In the genomic region with DNA sequence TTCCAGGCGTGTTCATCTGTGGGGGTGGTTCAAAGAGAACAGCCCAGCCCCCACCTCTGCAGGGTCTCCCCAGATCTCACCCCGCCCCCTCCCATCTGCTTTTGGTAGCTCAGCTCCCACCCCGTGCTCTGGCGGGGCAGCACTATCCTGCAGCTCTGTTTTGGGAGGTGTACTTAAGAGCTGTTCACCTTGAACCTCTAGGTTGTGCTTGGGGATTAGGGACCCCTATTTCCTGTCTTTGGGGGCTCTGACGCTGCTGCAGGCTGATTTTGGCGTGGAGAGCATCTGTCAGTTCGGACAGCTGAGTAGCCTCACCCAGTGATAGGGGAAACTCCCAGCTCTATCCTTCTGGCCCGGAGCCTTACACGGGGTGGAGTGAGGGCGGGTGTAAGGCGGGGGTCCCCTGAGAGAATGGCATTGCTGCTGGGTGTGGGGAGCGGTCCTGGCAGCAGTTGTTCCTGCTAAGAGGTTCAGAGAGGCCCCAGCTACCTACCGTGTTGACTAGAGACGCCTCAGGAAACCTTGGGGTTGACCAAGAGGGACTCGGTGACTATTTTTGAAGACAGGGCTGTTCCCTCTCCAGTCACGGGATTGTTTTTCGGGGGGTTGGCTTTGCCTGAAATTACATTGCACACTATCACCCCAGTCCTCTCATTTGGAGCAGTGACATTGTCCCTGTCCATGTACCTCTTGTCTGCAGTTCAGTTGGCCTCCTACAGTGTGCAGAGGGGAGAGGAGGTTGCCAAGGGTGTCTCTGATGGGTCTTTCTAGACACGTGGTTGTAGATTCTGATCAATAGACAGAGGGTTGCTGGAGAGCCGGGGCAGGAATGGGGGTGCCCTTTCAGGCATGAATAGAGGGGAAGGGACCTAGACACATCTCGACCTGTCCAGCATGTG, we compare ENCODE assay signal across 8 cellular contexts. TPM values are rescaled to one million over a fixed set of nuclear protein-coding genes. Genes with fewer than 3 reads are reported as not detected.
DNase-seq lines count a peak whose midpoint lies in the region; ATAC-seq and TF ChIP-seq lines count a peak whose summit lies in the region.

No MANE protein-coding gene starts in this region.

- H3K79me2 ChIP-seq in SK-N-SH (ENCODE audit: insufficient read depth) (peaks cover 44% of the 10 kb centered on the region), fibroblast of lung (ENCODE audit: control insufficient read depth, insufficient read depth, low read length) (peaks cover 6% of the 10 kb centered on the region), osteoblast (ENCODE audit: insufficient read depth, low read length) (peaks cover 35% of the 10 kb centered on the region)

- no peak for TF ChIP-seq EP300 in SK-N-SH (IDR thresholded peaks at IDR 0.05; ENCODE audit: borderline replicate concordance in 1 of 2, low read depth in 1 of 2, low read length in 1 of 2)

- peaks cover 5% of the 10 kb centered on the region for H3F3A ChIP-seq in SK-N-SH (replicated peaks; ENCODE audit: insufficient read depth)

- DNase-seq in SK-N-SH (no peak), T-cell (no peak), fibroblast of lung (ENCODE audit: low read depth in 2 of 2) (peak in 1 of 2 donors; percentile 22), osteoblast (ENCODE audit: insufficient read length, low spot score, missing footprints) (peak; percentile 80), dermis blood vessel endothelial cell (no peak), HT-29 (ENCODE audit: low spot score) (no peak)

- H3K27ac ChIP-seq in SK-N-SH (ENCODE audit: low read depth in 2 of 2, low read length in 1 of 2) = no peak overlapping the region
- peak overlapping the region; percentile 86 for H3K27ac ChIP-seq in fibroblast of lung (ENCODE audit: insufficient read depth, low read length)
- H3K27ac ChIP-seq in osteoblast (ENCODE audit: low read depth, low read length) = peak overlapping the region; percentile 70

- H3K4me1 ChIP-seq in SK-N-SH (ENCODE audit: control insufficient read depth in 1 of 2, insufficient read depth in 2 of 2, low read depth in 1 of 2, low read length in 1 of 2) = peaks cover 6 to 8% of the 10 kb centered on the region in 2 experiments; a peak in 2 of 4 replicates
- H3K4me1 ChIP-seq in fibroblast of lung (ENCODE audit: control insufficient read depth, extremely low read depth, insufficient read depth, low read length) = peaks cover 10% of the 10 kb centered on the region
- H3K4me1 ChIP-seq in osteoblast (ENCODE audit: insufficient read depth, low read length) = peaks cover 36% of the 10 kb centered on the region

- H3K4me2 ChIP-seq in SK-N-SH (peak overlapping the region; percentile 96), fibroblast of lung (ENCODE audit: extremely low read depth, insufficient read depth, low read length) (peak overlapping the region; percentile 67), osteoblast (ENCODE audit: insufficient read depth, low read length) (peak overlapping the region; percentile 96)

- peak overlapping the region; percentile 76 to 97 for H3K4me3 ChIP-seq in SK-N-SH (ENCODE audit: low read depth in 2 of 2, low read length in 1 of 2)
- H3K4me3 ChIP-seq in fibroblast of lung (replicated peaks in 1 of 4; ENCODE audit: control extremely low read depth in 1 of 4, insufficient read depth in 1 of 4, low read depth in 3 of 4, low read length in 4 of 4) = peak overlapping the region; percentile 66 to 95 (median 76)
- H3K4me3 ChIP-seq in osteoblast (ENCODE audit: insufficient read depth, low read length) = peak overlapping the region; percentile 95

- TF ChIP-seq CTCF in SK-N-SH (IDR thresholded peaks at IDR 0.05) (no peak), fibroblast of lung (conservative IDR thresholded peaks at IDR 0.05 in 1 of 2, IDR thresholded peaks at IDR 0.05 in 1 of 2; ENCODE audit: low read depth in 1 of 2, low read length in 2 of 2) (no peak), osteoblast (IDR thresholded peaks at IDR 0.05; ENCODE audit: extremely low read depth, low read depth, low read length) (no peak)

- POLR2A ChIA-PET in SK-N-SH (lab: Yijun Ruan, JAX) = interaction anchor here (1.3 to 2.1 kb wide), 4 partner anchors 54 to 175 kb away, joined by 3 to 15 read pairs (median 7); a partner anchor contains a TSS
- POLR2A ChIA-PET in T-cell (lab: Charles Lee) = interaction anchor here in 1 of 2 donors (0.5 to 0.8 kb wide), 4 partner anchors 157 to 402 kb away, joined by 3 to 4 read pairs (median 4); no protein-coding TSS in a partner anchor

- H3K9me2 ChIP-seq in SK-N-SH = no peaks in the 10 kb centered on the region

- H3K4me3 Mint-ChIP-seq in T-cell = peak overlapping the region; percentile 90 to 96 (median 94)

- ATAC-seq in SK-N-SH treated with all-trans-retinoic acid at 6 μM for 48 hours = no peak
- ATAC-seq in T-cell (replicated peaks in 1 of 4) = no peak
- no peak for ATAC-seq in GM21528 (IDR thresholded peaks at IDR 0.05; ENCODE audit: low FRiP score, unreplicated experiment)

- H3K9ac ChIP-seq in SK-N-SH (peak overlapping the region; percentile 76), fibroblast of lung (ENCODE audit: insufficient read depth, low read length) (peak overlapping the region; percentile 90)

- CTCF ChIA-PET in SK-N-SH (lab: Yijun Ruan, JAX) = interaction anchor here (0.6 to 4.9 kb wide), 15 partner anchors 16 to 98 kb away, joined by 3 to 46 read pairs (median 3); a partner anchor contains a TSS
- CTCF ChIA-PET in T-cell (lab: Charles Lee) = interaction anchor here (0.6 to 3.2 kb wide), 6 partner anchors 27 to 290 kb away, joined by 3 to 9 read pairs (median 4); no protein-coding TSS in a partner anchor

- H3K9me3 Mint-ChIP-seq in T-cell = no peaks in the 10 kb centered on the region

- WGBS in SK-N-SH (ENCODE audit: low lambda C conversion rate) = 33% methylated on average over 19 of the region's 20 CpGs

- no peak for TF ChIP-seq RAD21 in SK-N-SH (IDR thresholded peaks at IDR 0.05; ENCODE audit: low read length)

- no peaks in the 10 kb centered on the region for H3K27me3 Mint-ChIP-seq in T-cell

- no peak overlapping the region for H3K27ac Mint-ChIP-seq in T-cell

- H3K9me3 ChIP-seq in SK-N-SH (no peaks in the 10 kb centered on the region), fibroblast of lung (ENCODE audit: control insufficient read depth, insufficient read depth, low read depth, low read length) (no peaks in the 10 kb centered on the region), osteoblast (ENCODE audit: low read depth, low read length) (no peaks in the 10 kb centered on the region)

- H3K27me3 ChIP-seq in SK-N-SH (ENCODE audit: insufficient read depth) (no peaks in the 10 kb centered on the region), fibroblast of lung (ENCODE audit: control insufficient read depth, insufficient read depth, low read length) (no peaks in the 10 kb centered on the region), osteoblast (ENCODE audit: insufficient read depth, low read length) (no peaks in the 10 kb centered on the region)

- H2AFZ ChIP-seq in SK-N-SH (ENCODE audit: low read depth) (peak overlapping the region; percentile 62; the same call in 1 of the 2 replicates), fibroblast of lung (ENCODE audit: low read length) (no peak overlapping the region), osteoblast (ENCODE audit: low read length) (no peak overlapping the region)

- H3K4me1 Mint-ChIP-seq in T-cell = peaks cover 10 to 20% (median 14%) of the 10 kb centered on the region in 3 donors

- H4K20me1 ChIP-seq in SK-N-SH (ENCODE audit: insufficient read depth) (no peaks in the 10 kb centered on the region), fibroblast of lung (ENCODE audit: control insufficient read depth, extremely low read depth, insufficient read depth, low read length) (no peaks in the 10 kb centered on the region), osteoblast (ENCODE audit: insufficient read depth, low read length) (peaks cover 16% of the 10 kb centered on the region)

- H3K36me3 Mint-ChIP-seq in T-cell = no peaks in the 10 kb centered on the region

- H3K36me3 ChIP-seq in SK-N-SH (replicated peaks in 1 of 2; ENCODE audit: control insufficient read depth in 1 of 2, insufficient read depth in 2 of 2, low read length in 1 of 2) (no peaks in the 10 kb centered on the region), fibroblast of lung (ENCODE audit: control insufficient read depth, insufficient read depth, low read length) (no peaks in the 10 kb centered on the region), osteoblast (ENCODE audit: insufficient read depth, low read length) (no peaks in the 10 kb centered on the region)

TF ChIP-seq in SK-N-SH, 30 proteins besides CTCF, POLR2A, EP300 and RAD21:
- no peak for TF ChIP-seq FOXM1 (IDR thresholded peaks at IDR 0.05; ENCODE audit: low read depth)

TF ChIP-seq in SK-N-SH treated with all-trans-retinoic acid at 6 μM for 48 hours, 23 proteins besides CTCF, POLR2A, EP300 and RAD21 (continues in another document):
- TF ChIP-seq RARB (CRISPR knock-in tag; IDR thresholded peaks at IDR 0.05) (no peak), ZFP30 (CRISPR knock-in tag; IDR thresholded peaks at IDR 0.05) (no peak), ZNF8 (CRISPR knock-in tag; IDR thresholded peaks at IDR 0.05) (no peak), ZNF70 (CRISPR knock-in tag; IDR thresholded peaks at IDR 0.05) (no peak), ISL1 (CRISPR knock-in tag; IDR thresholded peaks at IDR 0.05) (no peak), TCF4 (CRISPR knock-in tag; IDR thresholded peaks at IDR 0.05; ENCODE audit: borderline replicate concordance) (no peak)

RNA-seq across cellular contexts. Expression of a gene that starts 1.0 kb away (rescaled TPM):
- polyA plus RNA-seq in SK-N-SH (2012; rRNA removed) (15.1 and 15.4 TPM in 2 replicates), fibroblast of lung (8.6 and 10.6 TPM in 2 replicates)
- polyA plus RNA-seq in SK-N-SH (2012; cell fraction: cytosol; rRNA removed) = 4.8 and 7.4 TPM in 2 replicates
- polyA plus RNA-seq in SK-N-SH (2012; cell fraction: nucleus; rRNA removed) = 78.8 and 83.1 TPM in 2 replicates
- total RNA-seq in T-cell (10 to 100 TPM in 3 of 5 donors, 1 to 10 TPM in 2; 7.9 to 11.1 (median 10.3) TPM), fibroblast of lung (6.2 and 8.6 TPM in 2 replicates), osteoblast (8.3 TPM in 2 replicates), dermis blood vessel endothelial cell (4.9 and 6.8 TPM in 2 replicates)
- polyA plus RNA-seq in fibroblast of lung (2012) = 7.7 and 8.6 TPM in 2 replicates
- 33.3 and 83.8 TPM in 2 replicates for polyA minus RNA-seq in fibroblast of lung (ENCODE audit: low replicate concordance)
- 9.6 and 13.2 TPM in 2 replicates for total RNA-seq in HT-29 (2014; rRNA removed; shearing (Covaris generic))

RNA-seq across cellular contexts. Expression of a gene that starts 44.1 kb away (rescaled TPM):
- polyA plus RNA-seq in SK-N-SH (2012; rRNA removed) (2.4 and 2.7 TPM in 2 replicates), fibroblast of lung (0.23 and 0.61 TPM in 2 replicates)
- 2.3 and 3.0 TPM in 2 replicates for polyA plus RNA-seq in SK-N-SH (2012; cell fraction: cytosol; rRNA removed)
- polyA plus RNA-seq in SK-N-SH (2012; cell fraction: nucleus; rRNA removed) = 1.8 TPM in 2 replicates
- total RNA-seq in T-cell (10 to 100 TPM in 2 of 5 donors, 1 to 10 TPM in 3; 3.9 to 17.6 (median 8.3) TPM), fibroblast of lung (0.77 and 0.83 TPM in 2 replicates), osteoblast (0.88 and 1.4 TPM in 2 replicates), dermis blood vessel endothelial cell (0.28 TPM in 1 of 2 replicates, not detected in the other)
- 0.37 and 1.2 TPM in 2 replicates for polyA plus RNA-seq in fibroblast of lung (2012)
- not detected in 2 replicates for polyA minus RNA-seq in fibroblast of lung (ENCODE audit: low replicate concordance)
- 0.05 and 0.13 TPM in 2 replicates for total RNA-seq in HT-29 (2014; rRNA removed; shearing (Covaris generic))

Comparison
In these comparisons a context has a peak if more than half of its experiments do, and no peak if none do; other contexts are left out.
1. H3K27ac ChIP-seq: peak in fibroblast of lung (single experiment) and osteoblast (single experiment); none in SK-N-SH (0 of 2).
2. Peak in every context shown above with its lines, with median percentiles within 50 percentile points of each other: H3K4me2 ChIP-seq and H3K4me3 ChIP-seq.